In the genomic region with DNA sequence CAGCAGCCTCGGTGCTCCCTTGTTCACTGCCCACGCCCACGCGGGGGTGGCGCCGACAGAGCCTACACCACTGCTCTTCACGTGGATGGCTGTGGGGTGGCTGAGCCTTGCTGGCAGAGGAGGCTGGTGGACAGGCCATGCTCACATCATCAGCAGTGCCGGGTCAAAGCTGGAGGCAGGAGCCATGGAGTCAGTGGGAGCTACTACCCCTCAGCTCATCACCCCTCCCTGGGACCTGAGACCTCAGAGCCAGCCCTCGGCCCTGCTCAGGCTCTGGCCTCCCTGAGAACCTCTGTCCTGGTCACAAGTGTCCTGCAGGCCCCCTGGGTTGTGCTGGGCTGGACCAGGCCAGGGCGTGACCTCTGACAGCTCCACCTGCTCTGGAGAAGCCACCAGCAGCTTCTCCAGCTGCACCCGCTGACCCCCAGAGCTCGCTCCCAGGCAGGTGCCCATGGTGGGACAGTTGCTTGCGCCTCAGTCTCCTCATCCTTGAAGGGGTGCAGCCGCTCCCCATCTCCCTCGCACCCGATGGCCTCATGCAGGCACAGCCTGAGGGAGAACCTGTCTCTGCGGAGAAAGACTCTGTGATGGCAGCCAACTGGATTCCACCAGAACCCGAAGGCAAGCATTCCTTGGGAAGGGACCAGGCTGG, we compare ENCODE assay signal across 2 cellular contexts. TPM values are rescaled to one million over a fixed set of nuclear protein-coding genes. Genes with fewer than 3 reads are reported as not detected.
"Had no signal": no experiment of that assay in that cellular context is flagged by ENCODE, and none has a peak within 500 bp of the region (broad histone marks: within the 10 kb centered on the region; RNA-seq: fewer than 3 reads in every experiment).

No MANE protein-coding gene starts in this region.

RNA-seq across cellular contexts. Expression of a gene that starts 9.5 kb away (rescaled TPM):
- total RNA-seq: foreskin keratinocyte had no signal
- polyA plus RNA-seq: foreskin keratinocyte; naive thymus-derived CD8-positive, alpha-beta T cell had no signal
